Comparison of ENCODE assay signal across 8 cellular contexts in the genomic region with DNA sequence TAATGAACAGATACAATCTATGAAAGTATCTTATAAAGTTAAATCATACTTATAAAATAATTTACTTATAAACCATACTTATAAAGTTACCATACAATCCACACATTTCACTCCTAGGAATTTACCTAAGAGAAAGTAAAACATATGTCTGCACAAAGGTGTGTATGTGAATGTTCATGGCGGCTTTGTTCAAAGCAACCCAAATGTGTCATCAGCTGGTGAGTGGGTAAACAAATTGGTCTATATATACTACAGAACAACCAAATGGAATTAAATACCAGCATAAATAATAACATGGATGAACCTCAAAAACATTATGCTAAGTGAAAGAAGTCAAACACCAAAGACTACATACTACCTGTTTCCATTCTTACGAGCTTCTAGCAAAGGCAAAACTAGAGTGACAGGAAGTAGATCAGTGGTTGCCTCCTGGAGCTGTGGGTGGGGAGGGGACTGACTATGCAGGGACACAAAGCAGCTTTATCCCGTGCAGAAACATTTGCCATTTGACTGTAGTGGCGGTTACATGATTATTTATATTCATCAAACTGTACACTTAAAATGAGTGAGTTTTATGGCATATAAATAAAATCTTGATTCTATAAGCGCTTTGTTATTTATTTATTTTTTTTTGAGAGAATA. TPM values are rescaled to one million over a fixed set of nuclear protein-coding genes. Genes with fewer than 3 reads are reported as not detected.
A peak's percentile ranks its signal among the peaks of the same experiment; 100 is the strongest.
DNase-seq lines count a peak whose midpoint lies in the region; ATAC-seq and TF ChIP-seq lines count a peak whose summit lies in the region.

No MANE protein-coding gene starts in this region.

- peak; percentile 54 to 62 for ATAC-seq in activated CD4-positive, CD25-positive, alpha-beta regulatory T cell treated with anti-CD3 and anti-CD28 coated beads, Interleukin-2, amount 50 U/mL, for 24 hours
- ATAC-seq in effector memory CD8-positive, alpha-beta T cell (replicated peaks), result peak; percentile 58

- peak overlapping the region; percentile 58 to 73 for H3K27ac Mint-ChIP-seq in effector memory CD8-positive, alpha-beta T cell
- no peak overlapping the region for H3K27ac Mint-ChIP-seq in endodermal cell

- H3K4me3 ChIP-seq in endodermal cell (ENCODE audit: low read length), result no peak overlapping the region

- H3K27me3 Mint-ChIP-seq in effector memory CD8-positive, alpha-beta T cell, result no peaks in the 10 kb centered on the region
- H3K27me3 Mint-ChIP-seq in endodermal cell (ENCODE audit: insufficient read depth), result no peaks in the 10 kb centered on the region

- peaks cover 56 to 60% of the 10 kb centered on the region in 2 donors for H3K4me1 Mint-ChIP-seq in effector memory CD8-positive, alpha-beta T cell (ENCODE audit: low read depth in 2 of 2)
- H3K4me1 Mint-ChIP-seq in endodermal cell, result peaks cover 18% of the 10 kb centered on the region

- peaks cover 14% of the 10 kb centered on the region for H3K4me1 ChIP-seq in endodermal cell (ENCODE audit: control insufficient read depth, insufficient read depth, low read length)

- WGBS in endodermal cell (ENCODE audit: insufficient coverage in 1 of 2, insufficient read length in 1 of 2), 2 experiments, result 87% methylated on average over 4 of the region's 5 CpGs; no CpG with 5 or more reads in 1 of the 2 experiments

- H3K9me3 Mint-ChIP-seq in effector memory CD8-positive, alpha-beta T cell, result no peaks in the 10 kb centered on the region
- H3K9me3 Mint-ChIP-seq in endodermal cell, result peaks cover 2% of the 10 kb centered on the region

- peaks cover 61% of the 10 kb centered on the region for H3K36me3 Mint-ChIP-seq in effector memory CD8-positive, alpha-beta T cell (ENCODE audit: insufficient read depth)
- H3K36me3 Mint-ChIP-seq in endodermal cell (ENCODE audit: low read depth), result no peaks in the 10 kb centered on the region

- H3K27ac ChIP-seq in temporal lobe (ENCODE audit: low read depth, low read length) (peak overlapping the region; percentile 91), endodermal cell (ENCODE audit: low read depth, low read length) (no peak overlapping the region)

- H3K4me3 Mint-ChIP-seq in effector memory CD8-positive, alpha-beta T cell, result peak overlapping the region; percentile 67 to 79
- H3K4me3 Mint-ChIP-seq in endodermal cell, result no peak overlapping the region

- peak; percentile 38 for DNase-seq in activated T-cell treated with anti-CD3 and anti-CD28 coated beads for 1 hour (ENCODE audit: low read depth)
- DNase-seq in activated T-cell treated with anti-CD3 and anti-CD28 coated beads for 4 hours, result no peak
- DNase-seq in effector memory CD8-positive, alpha-beta T cell, result no peak
- DNase-seq in NCI-H2227 (lab: John Stamatoyannopoulos, UW; ENCODE audit: unreplicated experiment), result no peak
- no peak for DNase-seq in NCI-H2171 (lab: John Stamatoyannopoulos, UW)
- DNase-seq in endodermal cell, result no peak

- no peaks in the 10 kb centered on the region for H3K36me3 ChIP-seq in endodermal cell (ENCODE audit: control insufficient read depth, insufficient read depth, low read length)

- TF ChIP-seq CTCF in endodermal cell (conservative IDR thresholded peaks at IDR 0.05), result no peak

- H3K9me3 ChIP-seq in endodermal cell (ENCODE audit: control insufficient read depth, low read length), result no peaks in the 10 kb centered on the region

- H3K9ac ChIP-seq in endodermal cell (ENCODE audit: extremely low read depth, low read length, poor library complexity, severe bottlenecking), result no peak overlapping the region

- no peaks in the 10 kb centered on the region for H3K27me3 ChIP-seq in endodermal cell (ENCODE audit: control insufficient read depth, insufficient read depth, low read length, poor library complexity, severe bottlenecking)

RNA-seq across cellular contexts. Expression of a gene that starts 10.6 kb away (rescaled TPM):
- total RNA-seq in temporal lobe (2.0 TPM), endodermal cell (1 to 10 TPM; 3.6 to 8.2 TPM)
- polyA plus RNA-seq in endodermal cell (2013, experiment 1 of 2), result 3.1 TPM
- polyA plus RNA-seq in endodermal cell (2013, experiment 2 of 2), result 2.6 TPM

RNA-seq across cellular contexts. Expression of a gene that starts 39.0 kb away (rescaled TPM):
- total RNA-seq in temporal lobe, result 3.9 TPM
- total RNA-seq in endodermal cell, result 10 to 100 TPM; 17.9 to 21.9 TPM
- 30.5 TPM for polyA plus RNA-seq in endodermal cell (2013, experiment 1 of 2)
- polyA plus RNA-seq in endodermal cell (2013, experiment 2 of 2), result 27.9 TPM
